Comparison of ENCODE assay signal across 18 cellular contexts in the genomic region with DNA sequence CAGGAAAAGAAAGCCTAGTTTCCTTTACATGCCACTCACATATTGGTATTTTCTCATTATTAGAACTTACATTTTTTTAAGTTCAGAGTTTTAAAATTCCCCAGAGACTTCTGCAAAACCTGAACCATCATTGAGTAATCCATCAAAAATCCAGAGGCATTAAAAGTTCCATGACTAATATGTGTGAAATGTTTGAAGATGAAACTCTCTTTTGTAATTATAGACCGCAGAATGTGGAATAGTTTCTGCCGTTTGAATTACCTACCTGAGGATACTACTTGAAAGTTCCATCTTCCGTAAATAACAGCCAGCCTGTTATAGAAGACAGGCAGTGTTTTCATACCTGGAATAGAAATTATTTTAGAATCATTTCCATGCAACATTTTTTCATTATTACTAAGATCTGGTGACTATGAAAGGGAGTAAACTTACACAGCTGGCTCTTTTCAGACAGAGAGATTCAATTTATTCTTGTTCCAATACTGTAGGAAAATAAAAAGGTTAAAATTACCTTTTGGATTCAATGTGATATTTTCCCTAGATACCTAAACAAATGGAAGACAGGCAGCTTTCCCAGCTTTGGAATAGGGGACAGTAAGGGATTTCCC.
A peak's percentile ranks its signal among the peaks of the same experiment; 100 is the strongest.
DNase-seq lines count a peak whose midpoint lies in the region; ATAC-seq and TF ChIP-seq lines count a peak whose summit lies in the region.
"Had no signal": no experiment of that assay in that cellular context is flagged by ENCODE, and none has a peak within 500 bp of the region (broad histone marks: within the 10 kb centered on the region; RNA-seq: fewer than 3 reads in every experiment).

No MANE protein-coding gene starts in this region.

- no peaks in the 10 kb centered on the region for H3K4me1 ChIP-seq in breast epithelium

- H3K4me3 ChIP-seq in AG09309 (ENCODE audit: control insufficient read depth, low read depth, low read length) (no peak overlapping the region), breast epithelium (no peak overlapping the region)

- no peak for ATAC-seq in GM18519 (IDR thresholded peaks at IDR 0.05; ENCODE audit: low FRiP score, unreplicated experiment)
- no peak for ATAC-seq in HG02885 (IDR thresholded peaks at IDR 0.05; ENCODE audit: poor library complexity, unreplicated experiment)
- ATAC-seq: activated CD8-positive, alpha-beta T cell treated with anti-CD3 and anti-CD28 coated beads for 36 hours; activated naive CD4-positive, alpha-beta T cell treated with anti-CD3 and anti-CD28 coated beads, Interleukin-2, amount 50 U/mL, for 72 hours had no signal

- H3K4me3 Mint-ChIP-seq in activated naive CD4-positive, alpha-beta T cell treated with anti-CD3 and anti-CD28 coated beads for 36 hours: no peak overlapping the region
- H3K4me3 Mint-ChIP-seq: activated CD8-positive, alpha-beta T cell treated with anti-CD3 and anti-CD28 coated beads for 36 hours; endodermal cell; neural crest cell; T-helper 1 cell treated with Interleukin-12 subunit alpha and Interleukin-12 subunit beta and Interleukin-4 antibody, amounts not matched to agents 30 μg/mL and 1 μg/mL, for 36 hours had no signal

- intact Hi-C loops in breast epithelium (cut with DNase I; ENCODE audit: low total_unique reads): no loop called here
- intact Hi-C loops in activated naive CD4-positive, alpha-beta T cell treated with anti-CD3 and anti-CD28 coated beads for 36 hours (cut with micrococcal nuclease): no loop called here

- H3K36me3 ChIP-seq in breast epithelium: no peaks in the 10 kb centered on the region

- no peaks in the 10 kb centered on the region for H3K27me3 Mint-ChIP-seq in activated naive CD4-positive, alpha-beta T cell treated with anti-CD3 and anti-CD28 coated beads for 36 hours (ENCODE audit: low read depth)
- H3K27me3 Mint-ChIP-seq: activated CD8-positive, alpha-beta T cell treated with anti-CD3 and anti-CD28 coated beads for 36 hours had no signal

- DNase-seq in AG09309 (ENCODE audit: low read depth) (peak; percentile 84), LoVo (ENCODE audit: low spot score) (peak; percentile 47), breast epithelium (ENCODE audit: low spot score in 2 of 2) (no peak), kidney glomerular epithelial cell (lab: John Stamatoyannopoulos, UW) (peak; percentile 81)
- no peak for DNase-seq in central memory CD4-positive, alpha-beta T cell
- DNase-seq in activated naive CD4-positive, alpha-beta T cell treated with anti-CD3 and anti-CD28 coated beads for 36 hours: no peak
- DNase-seq: activated CD8-positive, alpha-beta T cell treated with anti-CD3 and anti-CD28 coated beads for 36 hours; C1 segment of cervical spinal cord; endodermal cell; kidney; NCI-H1048; NCI-H69; stimulated activated CD4-positive, alpha-beta T cell treated with anti-CD3 and anti-CD28 coated beads, Interleukin-2, amount 100 ng/mL, for 48 hours had no signal

- H3K27ac Mint-ChIP-seq in activated naive CD4-positive, alpha-beta T cell treated with anti-CD3 and anti-CD28 coated beads for 36 hours: no peak overlapping the region
- H3K27ac Mint-ChIP-seq: activated CD8-positive, alpha-beta T cell treated with anti-CD3 and anti-CD28 coated beads for 36 hours; activated naive CD4-positive, alpha-beta T cell treated with anti-CD3 and anti-CD28 coated beads, Interleukin-2, amount 50 U/mL, for 72 hours; endodermal cell; T-helper 1 cell treated with Interleukin-12 subunit alpha and Interleukin-12 subunit beta and Interleukin-4 antibody, amounts not matched to agents 30 μg/mL and 1 μg/mL, for 36 hours had no signal

- no peaks in the 10 kb centered on the region for H3K9me3 ChIP-seq in breast epithelium

- CTCF ChIA-PET in activated naive CD4-positive, alpha-beta T cell treated with anti-CD3 and anti-CD28 coated beads for 36 hours (lab: Charles Lee): no interaction called here

- H3K36me3 Mint-ChIP-seq in activated naive CD4-positive, alpha-beta T cell treated with anti-CD3 and anti-CD28 coated beads for 36 hours (ENCODE audit: low read depth): no peaks in the 10 kb centered on the region
- H3K36me3 Mint-ChIP-seq: activated naive CD4-positive, alpha-beta T cell treated with anti-CD3 and anti-CD28 coated beads, Interleukin-2, amount 50 U/mL, for 72 hours had no signal

- no peaks in the 10 kb centered on the region for H3K4me1 Mint-ChIP-seq in activated naive CD4-positive, alpha-beta T cell treated with anti-CD3 and anti-CD28 coated beads for 36 hours (ENCODE audit: low read depth)

- peaks cover 5% of the 10 kb centered on the region for H3K9me3 Mint-ChIP-seq in activated naive CD4-positive, alpha-beta T cell treated with anti-CD3 and anti-CD28 coated beads for 36 hours
- H3K9me3 Mint-ChIP-seq: activated naive CD4-positive, alpha-beta T cell treated with anti-CD3 and anti-CD28 coated beads, Interleukin-2, amount 50 U/mL, for 72 hours; neural crest cell; T-helper 1 cell treated with Interleukin-12 subunit alpha and Interleukin-12 subunit beta and Interleukin-4 antibody, amounts not matched to agents 30 μg/mL and 1 μg/mL, for 36 hours had no signal

- no peak for TF ChIP-seq POLR2A in breast epithelium (IDR thresholded peaks at IDR 0.05)

- no peaks in the 10 kb centered on the region for H3K27me3 ChIP-seq in breast epithelium

- peak overlapping the region; percentile 75 to 87 for H3K27ac ChIP-seq in breast epithelium

- no peak for TF ChIP-seq CTCF in AG09309 (IDR thresholded peaks at IDR 0.05; ENCODE audit: control insufficient read depth, insufficient read depth, low read depth, low read length, missing control alignments)
- no peak for TF ChIP-seq CTCF in breast epithelium (IDR thresholded peaks at IDR 0.05)

Comparison
In these comparisons a context has a peak if more than half of its experiments do, and no peak if none do; other contexts are left out.
1. DNase-seq: peak in AG09309 (single experiment), LoVo (single experiment) and kidney glomerular epithelial cell (single experiment); none in breast epithelium (0 of 2), central memory CD4-positive, alpha-beta T cell (single experiment) and activated naive CD4-positive, alpha-beta T cell treated with anti-CD3 and anti-CD28 coated beads for 36 hours (single experiment).